Comparison of ENCODE assay signal across 13 cellular contexts in the genomic region with DNA sequence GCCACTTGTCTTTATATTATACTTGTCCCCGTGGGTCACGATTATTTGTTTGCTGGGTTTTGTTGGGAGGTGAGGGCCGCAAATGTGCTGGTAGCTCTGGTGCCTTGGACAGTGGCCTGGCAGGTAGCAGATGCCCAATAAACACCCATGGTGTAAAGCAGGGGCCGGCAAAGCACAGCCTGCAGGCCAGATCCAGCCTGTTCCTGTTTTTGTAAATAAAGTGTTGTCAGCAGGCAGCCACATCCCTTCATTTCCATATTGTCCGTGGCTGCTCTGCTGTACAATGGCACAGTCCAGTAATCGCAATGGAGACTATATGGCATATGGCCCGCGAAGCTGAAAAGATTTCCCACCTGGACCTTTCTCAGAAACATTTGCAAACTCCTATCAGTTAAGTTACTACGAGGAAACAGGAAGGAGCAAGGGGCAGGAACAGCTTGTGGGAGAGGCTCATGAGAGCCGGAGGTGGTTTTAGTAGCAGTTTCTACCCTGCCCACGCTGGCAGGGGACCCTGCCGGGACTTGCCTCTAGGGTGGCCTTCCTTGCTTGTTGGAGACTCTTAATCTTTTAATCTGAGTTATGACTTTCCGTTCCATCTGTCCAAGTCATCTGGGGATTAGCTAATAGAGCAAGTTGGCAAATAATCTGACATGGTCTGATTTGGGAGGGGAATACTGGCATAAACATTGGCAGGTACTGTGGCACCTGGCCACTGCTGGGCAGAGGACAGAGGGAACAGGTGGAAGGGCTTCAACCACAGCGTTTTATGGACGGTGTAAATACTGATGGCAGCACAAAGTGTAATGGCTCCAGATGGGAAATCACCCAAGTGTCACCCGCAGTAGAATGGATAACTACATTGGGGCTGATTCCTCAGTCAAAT. TPM values are rescaled to one million over a fixed set of nuclear protein-coding genes. Genes with fewer than 3 reads are reported as not detected.
DNase-seq lines count a peak whose midpoint lies in the region; ATAC-seq and TF ChIP-seq lines count a peak whose summit lies in the region.
"Had no signal": no experiment of that assay in that cellular context is flagged by ENCODE, and none has a peak within 500 bp of the region (broad histone marks: within the 10 kb centered on the region; RNA-seq: fewer than 3 reads in every experiment).

No MANE protein-coding gene starts in this region.

- H3K4me1 Mint-ChIP-seq in nephron, result peaks cover 70% of the 10 kb centered on the region
- H3K4me1 Mint-ChIP-seq: CD4-positive, CD25-positive, alpha-beta regulatory T cell had no signal

- no peak overlapping the region for H3K56ac ChIP-seq in IMR-90 (ENCODE audit: extremely low read depth, insufficient read depth, low read length)

- dilution Hi-C loops in IMR-90 (cut with HindIII; ENCODE audit: low sequenced_read_pairs, unreplicated experiment), result loop anchor here (25.0 kb wide), 1 partner anchor 961 kb away; no protein-coding TSS in a partner anchor

- peaks cover 2% of the 10 kb centered on the region; the same call in 1 of the 2 replicates for H3K9me1 ChIP-seq in IMR-90 (ENCODE audit: insufficient read depth, low read length)

- peak; percentile 77 for DNase-seq in D341Med (ENCODE audit: low spot score)
- DNase-seq in IMR-90, result no peak
- DNase-seq in body of pancreas, result peak; percentile 22 to 55 (median 40)
- DNase-seq in H4 (ENCODE audit: low spot score), result no peak
- DNase-seq: activated T-cell treated with anti-CD3 and anti-CD28 coated beads for 4 hours; CD4-positive, CD25-positive, alpha-beta regulatory T cell; NCI-H2029 treated with DMSO at 0.1 percent for 48 hours had no signal

- no peak overlapping the region for H3K9ac ChIP-seq in IMR-90 (ENCODE audit: low read depth, low read length)

- H4K20me1 ChIP-seq in IMR-90 (ENCODE audit: insufficient read depth, low read length), result peaks cover 5% of the 10 kb centered on the region; the same call in 1 of the 2 replicates

- TF ChIP-seq CTCF in IMR-90 (conservative IDR thresholded peaks at IDR 0.05; ENCODE audit: low read depth, low read length), result no peak
- no peak for TF ChIP-seq CTCF in body of pancreas (IDR thresholded peaks at IDR 0.05)
- TF ChIP-seq CTCF in nephron (IDR thresholded peaks at IDR 0.05; ENCODE audit: unreplicated experiment in 3 of 3), result no peak

- intact Hi-C loops in IMR-90 (cut with micrococcal nuclease) (no loop called here), body of pancreas (cut with DNase I) (no loop called here)

- TF ChIP-seq POLR2A in IMR-90 (IDR thresholded peaks at IDR 0.05; ENCODE audit: low read depth, low read length) (no peak), body of pancreas (IDR thresholded peaks at IDR 0.05) (peak in 1 of 3 donors; percentile 19)

- no peak overlapping the region for H3K4me2 ChIP-seq in IMR-90 (ENCODE audit: low read depth, low read length)
- H3K4me2 ChIP-seq: GM23338 had no signal

- H3K23ac ChIP-seq in IMR-90 (ENCODE audit: low read depth, low read length), result no peak overlapping the region

- in situ Hi-C loops in IMR-90 (cut with MboI; ENCODE audit: low sequenced_read_pairs), result loop anchor here (25.0 kb wide), 1 partner anchor 1586 kb away; a partner anchor contains a TSS

- peak overlapping the region in 2 of 3 experiments; percentile 87 for H3K27ac Mint-ChIP-seq in nephron
- H3K27ac Mint-ChIP-seq: CD4-positive, CD25-positive, alpha-beta regulatory T cell; GM23338 had no signal

- no peak overlapping the region; a peak in 1 of 4 replicates for H4K8ac ChIP-seq in IMR-90 (ENCODE audit: low read depth in 2 of 2, low read length in 2 of 2)

- 0 out of 4 replicates have a peak, but pooled peaks cover 0 to 5% of the 10 kb centered on the region in 2 experiments for H3K79me1 ChIP-seq in IMR-90 (ENCODE audit: low read depth in 1 of 2, low read length in 2 of 2)

- H3K18ac ChIP-seq in IMR-90 (ENCODE audit: low read depth, low read length), result no peak overlapping the region

- no peaks in the 10 kb centered on the region for H3K36me3 Mint-ChIP-seq in nephron (ENCODE audit: low read depth)
- H3K36me3 Mint-ChIP-seq: CD4-positive, CD25-positive, alpha-beta regulatory T cell had no signal

- peaks cover 3% of the 10 kb centered on the region for H3K9me3 Mint-ChIP-seq in nephron
- H3K9me3 Mint-ChIP-seq: CD4-positive, CD25-positive, alpha-beta regulatory T cell; GM23338 had no signal

- H2BK5ac ChIP-seq in IMR-90 (ENCODE audit: low read depth, low read length, poor library complexity, severe bottlenecking), result no peak overlapping the region

- no peak overlapping the region for H2BK120ac ChIP-seq in IMR-90 (ENCODE audit: low read depth, low read length)

- H2BK20ac ChIP-seq in IMR-90 (ENCODE audit: low read depth, low read length), result peak overlapping the region; percentile 0; the same call in 1 of the 2 replicates

- BruUV-seq in IMR-90 (replicated peaks; lab: Mats Ljungman, UMichigan), result no TSS peak

- peak overlapping the region; percentile 10; the same call in 1 of the 2 replicates for H3K4ac ChIP-seq in IMR-90 (ENCODE audit: low read depth, low read length)

- H3K27ac ChIP-seq in IMR-90 (ENCODE audit: insufficient read depth, low read length) (no peak overlapping the region), body of pancreas (peak overlapping the region; percentile 13 to 75 (median 61))

- no peak overlapping the region for H2AFZ ChIP-seq in IMR-90 (replicated peaks; ENCODE audit: low read length, poor library complexity)
- H2AFZ ChIP-seq: GM23338 had no signal

- H3K9me3 ChIP-seq in IMR-90 (ENCODE audit: control insufficient read depth, insufficient read depth, low read length) (no peaks in the 10 kb centered on the region), body of pancreas (no peaks in the 10 kb centered on the region)

- H3K27me3 ChIP-seq in IMR-90 (ENCODE audit: control insufficient read depth, insufficient read depth, low read length) (no peaks in the 10 kb centered on the region), body of pancreas (no peaks in the 10 kb centered on the region)

- H3K27me3 Mint-ChIP-seq in nephron (ENCODE audit: low read depth), result no peaks in the 10 kb centered on the region

- no peak overlapping the region; the same call in 1 of the 2 replicates for H4K91ac ChIP-seq in IMR-90 (ENCODE audit: insufficient read depth, low read depth, low read length)

- H3K4me3 Mint-ChIP-seq in nephron, result no peak overlapping the region
- H3K4me3 Mint-ChIP-seq: CD4-positive, CD25-positive, alpha-beta regulatory T cell; GM23338; neural crest cell had no signal

- H3K36me3 ChIP-seq in IMR-90 (ENCODE audit: control insufficient read depth, insufficient read depth, low read length) (no peaks in the 10 kb centered on the region), body of pancreas (replicated peaks in 1 of 2; ENCODE audit: insufficient read depth in 1 of 2, low read depth in 2 of 2) (no peaks in the 10 kb centered on the region)

- H3K14ac ChIP-seq in IMR-90 (replicated peaks; ENCODE audit: low read depth, low read length), result no peak overlapping the region

- H3K4me1 ChIP-seq in IMR-90 (ENCODE audit: control insufficient read depth, insufficient read depth, low read length) (peaks cover 17% of the 10 kb centered on the region), body of pancreas (peaks cover 13% of the 10 kb centered on the region)

- H2AK9ac ChIP-seq in IMR-90 (replicated peaks; ENCODE audit: low read depth, low read length, poor library complexity), result no peak overlapping the region

- no peak overlapping the region for H3K4me3 ChIP-seq in IMR-90 (ENCODE audit: insufficient read depth, low read depth, low read length)
- no peak overlapping the region for H3K4me3 ChIP-seq in body of pancreas
- H3K4me3 ChIP-seq: GM23338 had no signal

- POLR2A ChIA-PET in IMR-90 (lab: Charles Lee; ENCODE audit: unreplicated experiment), result no interaction called here

- TF ChIP-seq RAD21 in IMR-90 (IDR thresholded peaks at IDR 0.05; ENCODE audit: low read length), result no peak

- ATAC-seq in IMR-90 (ENCODE audit: low read depth), result no peak
- peak; percentile 78 for ATAC-seq in body of pancreas
- ATAC-seq in HG02798 (IDR thresholded peaks at IDR 0.05; ENCODE audit: poor library complexity, unreplicated experiment), result no peak
- ATAC-seq in GM19328 (IDR thresholded peaks at IDR 0.05; ENCODE audit: unreplicated experiment), result no peak
- no peak for ATAC-seq in GM19324 (IDR thresholded peaks at IDR 0.05; ENCODE audit: low FRiP score, unreplicated experiment)
- ATAC-seq: GM23338 had no signal

- CTCF ChIA-PET in IMR-90 (lab: Yijun Ruan, JAX), result interaction anchor here (0.9 to 1.6 kb wide), 2 partner anchors 14 to 56 kb away, joined by 3 to 9 read pairs; no protein-coding TSS in a partner anchor

- H2BK15ac ChIP-seq in IMR-90 (ENCODE audit: low read depth, low read length), result no peak overlapping the region; the same call in 2 of the 3 replicates

- H2AK5ac ChIP-seq in IMR-90 (ENCODE audit: low read depth, low read length), result no peak overlapping the region

- no peak overlapping the region for H4K5ac ChIP-seq in IMR-90 (ENCODE audit: low read depth, low read length)

- 80% methylated on average over 4 of the region's 16 CpGs; no CpG with 5 or more reads in 1 of the 2 experiments for WGBS in IMR-90 (ENCODE audit: extremely low coverage in 2 of 2, insufficient read length in 1 of 2), 2 experiments
- 40 to 41% methylated on average over 15 to 16 of the region's 16 CpGs for WGBS in body of pancreas, 2 donors

TF ChIP-seq in IMR-90, 13 proteins besides CTCF, POLR2A, EP300 and RAD21:
- no peak for TF ChIP-seq CEBPB (IDR thresholded peaks at IDR 0.05; ENCODE audit: low read depth, low read length)
- no peak for TF ChIP-seq RCOR1 (IDR thresholded peaks at IDR 0.05; ENCODE audit: insufficient replicate concordance, low read length)
- TF ChIP-seq NFE2L2 (IDR thresholded peaks at IDR 0.05; ENCODE audit: low read depth, low read length), result no peak
- TF ChIP-seq MAZ (IDR thresholded peaks at IDR 0.05; ENCODE audit: borderline replicate concordance, low read depth, low read length), result no peak
- TF ChIP-seq SMC3 (IDR thresholded peaks at IDR 0.05; ENCODE audit: low read depth, low read length), result no peak

RNA-seq across cellular contexts. Expression of a gene that starts 19.6 kb away (rescaled TPM):
- total RNA-seq in IMR-90 (2012; rRNA removed) (3.9 and 4.5 TPM in 2 replicates), body of pancreas (1 to 10 TPM in 1 of 2 donors, under 1 TPM in 1; 0.33 to 1.6 TPM)
- 2.2 and 2.5 TPM in 2 replicates for polyA plus RNA-seq in IMR-90 (2012; rRNA removed)
- polyA plus RNA-seq in IMR-90 (2012; cell fraction: cytosol; rRNA removed), result 1.7 and 1.9 TPM in 2 replicates
- 0.87 and 0.94 TPM in 2 replicates for polyA plus RNA-seq in IMR-90 (2012; cell fraction: nucleus; rRNA removed; ENCODE audit: low replicate concordance)
- total RNA-seq in H4 (2014; rRNA removed; shearing (Covaris generic)), result 6.9 TPM in 2 replicates
- polyA plus RNA-seq: CD4-positive, CD25-positive, alpha-beta regulatory T cell had no signal

Comparison
In these comparisons a context has a peak if more than half of its experiments do, and no peak if none do; other contexts are left out.
1. DNase-seq: peak in D341Med (single experiment) and body of pancreas (4 of 4); none in IMR-90 (single experiment) and H4 (single experiment).